Comparison of ENCODE assay signal across 10 cellular contexts in the genomic region with DNA sequence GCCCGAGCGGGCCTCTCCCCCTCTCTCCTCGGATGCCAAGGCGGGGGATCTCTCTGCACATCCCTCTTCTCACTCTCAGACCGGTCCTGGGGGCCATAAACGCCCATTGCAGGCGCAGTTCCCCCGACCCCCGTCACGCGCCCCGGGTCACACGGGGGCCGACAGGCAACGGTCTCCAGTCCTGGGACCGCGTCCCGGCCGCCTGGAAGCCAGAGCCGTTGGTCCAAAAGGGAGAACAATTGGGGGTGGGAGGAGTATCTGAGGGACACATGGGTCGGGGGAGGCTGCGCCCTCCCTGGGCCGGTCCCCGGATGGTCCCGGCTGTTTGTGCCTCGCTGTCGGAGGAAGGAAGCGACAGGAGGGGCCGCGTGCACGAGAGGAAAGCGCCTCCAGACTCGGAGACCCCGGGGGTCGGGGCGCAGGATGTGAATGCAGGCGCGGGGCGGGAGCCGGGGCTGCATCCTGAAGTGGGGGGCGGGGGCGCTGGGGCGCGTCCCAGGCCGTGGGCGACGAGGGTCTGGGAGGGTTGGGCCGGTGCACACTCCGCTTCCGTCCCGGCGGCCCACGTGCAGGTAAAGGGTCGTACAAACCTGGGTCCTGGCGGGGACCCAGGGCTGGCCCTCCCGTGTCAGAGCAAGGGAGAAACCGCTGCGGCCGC. TPM values are rescaled to one million over a fixed set of nuclear protein-coding genes. Genes with fewer than 3 reads are reported as not detected.
DNase-seq lines count a peak whose midpoint lies in the region; ATAC-seq, FAIRE-seq and TF ChIP-seq lines count a peak whose summit lies in the region.
"Had no signal": no experiment of that assay in that cellular context is flagged by ENCODE, and none has a peak within 500 bp of the region (broad histone marks: within the 10 kb centered on the region; RNA-seq: fewer than 3 reads in every experiment).

No MANE protein-coding gene starts in this region.

- H3K36me3 ChIP-seq in keratinocyte (ENCODE audit: control insufficient read depth in 2 of 2, extremely low read depth in 1 of 2, insufficient read depth in 2 of 2, low read length in 2 of 2) = peaks cover 2 to 4% of the 10 kb centered on the region in 2 experiments
- H3K36me3 ChIP-seq in thoracic aorta = no peaks in the 10 kb centered on the region

- H3K4me1 ChIP-seq in keratinocyte (ENCODE audit: control insufficient read depth, extremely low read depth, insufficient read depth, low read length) = peaks cover 25% of the 10 kb centered on the region
- H3K4me1 ChIP-seq in thoracic aorta (ENCODE audit: control insufficient read depth in 1 of 2, low read depth in 2 of 2) = peaks cover 7 to 24% of the 10 kb centered on the region in 2 donors

- no peak overlapping the region for H3K27ac Mint-ChIP-seq in activated CD4-positive, alpha-beta T cell treated with anti-CD3 and anti-CD28 coated beads, Interleukin-2, amount 10 ng/mL, durations not matched to agents 24 days and 14 days
- no peak overlapping the region for H3K27ac Mint-ChIP-seq in activated naive CD4-positive, alpha-beta T cell treated with anti-CD3 and anti-CD28 coated beads, Interleukin-2, amount 50 U/mL, for 24 hours

- H4K20me1 ChIP-seq in keratinocyte (ENCODE audit: control insufficient read depth, extremely low read depth, insufficient read depth, low read length) = peaks cover 8% of the 10 kb centered on the region

- H3K4me3 ChIP-seq in keratinocyte (ENCODE audit: control insufficient read depth in 2 of 3, extremely low read depth in 1 of 3, insufficient read depth in 2 of 3, low read depth in 1 of 3, low read length in 3 of 3) (peak overlapping the region; percentile 66 to 87 (median 86)), thoracic aorta (peak overlapping the region; percentile 93)

- H3K27ac ChIP-seq in keratinocyte (ENCODE audit: control insufficient read depth, insufficient read depth, low read length) (no peak overlapping the region), thoracic aorta (no peak overlapping the region)

- H3K27me3 ChIP-seq in keratinocyte (ENCODE audit: control insufficient read depth, extremely low read depth, insufficient read depth, low read length) (no peaks in the 10 kb centered on the region), thoracic aorta (replicated peaks; ENCODE audit: insufficient read depth) (peaks cover 11% of the 10 kb centered on the region)

- peak overlapping the region; percentile 4 for H2AFZ ChIP-seq in keratinocyte (ENCODE audit: control insufficient read depth, low read length)

- peaks cover 52% of the 10 kb centered on the region for H3K27me3 Mint-ChIP-seq in activated CD4-positive, alpha-beta T cell treated with anti-CD3 and anti-CD28 coated beads, Interleukin-2, amount 10 ng/mL, durations not matched to agents 24 days and 14 days
- H3K27me3 Mint-ChIP-seq in activated naive CD4-positive, alpha-beta T cell treated with anti-CD3 and anti-CD28 coated beads, Interleukin-2, amount 50 U/mL, for 24 hours = peaks cover 34% of the 10 kb centered on the region

- peaks cover 8% of the 10 kb centered on the region for H3K4me1 Mint-ChIP-seq in activated CD4-positive, alpha-beta T cell treated with anti-CD3 and anti-CD28 coated beads, Interleukin-2, amount 10 ng/mL, durations not matched to agents 24 days and 14 days
- H3K4me1 Mint-ChIP-seq in activated naive CD4-positive, alpha-beta T cell treated with anti-CD3 and anti-CD28 coated beads, Interleukin-2, amount 50 U/mL, for 24 hours = peaks cover 12% of the 10 kb centered on the region

- no peaks in the 10 kb centered on the region for H3K9me3 Mint-ChIP-seq in activated CD4-positive, alpha-beta T cell treated with anti-CD3 and anti-CD28 coated beads, Interleukin-2, amount 10 ng/mL, durations not matched to agents 24 days and 14 days
- H3K9me3 Mint-ChIP-seq in activated naive CD4-positive, alpha-beta T cell treated with anti-CD3 and anti-CD28 coated beads, Interleukin-2, amount 50 U/mL, for 24 hours = no peaks in the 10 kb centered on the region

- no peak for ATAC-seq in thoracic aorta (ENCODE audit: insufficient number of reproducible peaks, low FRiP score, low read depth)

- H3K4me3 Mint-ChIP-seq in activated CD4-positive, alpha-beta T cell treated with anti-CD3 and anti-CD28 coated beads, Interleukin-2, amount 10 ng/mL, durations not matched to agents 24 days and 14 days = peak overlapping the region; percentile 81
- H3K4me3 Mint-ChIP-seq in activated naive CD4-positive, alpha-beta T cell treated with anti-CD3 and anti-CD28 coated beads, Interleukin-2, amount 50 U/mL, for 24 hours = peak overlapping the region; percentile 58

- H3K9ac ChIP-seq in keratinocyte (ENCODE audit: control insufficient read depth, extremely low read depth, insufficient read depth, low read length) = peak overlapping the region; percentile 77

- no peak for FAIRE-seq in keratinocyte (lab: Jason Lieb, UNC)

- intact Hi-C loops in activated CD4-positive, alpha-beta T cell treated with anti-CD3 and anti-CD28 coated beads, Interleukin-2, amount 10 ng/mL, durations not matched to agents 24 days and 14 days (cut with micrococcal nuclease) = loop anchor here (2.0 kb wide), 1 partner anchor 65 kb away; a partner anchor contains a TSS

- H3K4me2 ChIP-seq in keratinocyte (ENCODE audit: control insufficient read depth, extremely low read depth, insufficient read depth, low read depth, low read length) = peak overlapping the region; percentile 87

- TF ChIP-seq CTCF in keratinocyte (optimal IDR thresholded peaks at IDR 0.05 in 1 of 3, IDR thresholded peaks at IDR 0.05 in 1 of 3, conservative IDR thresholded peaks at IDR 0.05 in 1 of 3; ENCODE audit: extremely low read depth in 1 of 3, insufficient read depth in 2 of 3, low read length in 3 of 3) (no peak), thoracic aorta (IDR thresholded peaks at IDR 0.05) (no peak)

- H3K9me3 ChIP-seq in keratinocyte (ENCODE audit: control insufficient read depth, low read depth, low read length) (no peaks in the 10 kb centered on the region), thoracic aorta (no peaks in the 10 kb centered on the region)

- no peaks in the 10 kb centered on the region for H3K36me3 Mint-ChIP-seq in activated CD4-positive, alpha-beta T cell treated with anti-CD3 and anti-CD28 coated beads, Interleukin-2, amount 10 ng/mL, durations not matched to agents 24 days and 14 days (ENCODE audit: low read depth)
- no peaks in the 10 kb centered on the region for H3K36me3 Mint-ChIP-seq in activated naive CD4-positive, alpha-beta T cell treated with anti-CD3 and anti-CD28 coated beads, Interleukin-2, amount 50 U/mL, for 24 hours

- dilution Hi-C loops in keratinocyte (cut with MboI; ENCODE audit: extremely low pct_ligation_motif_present, low sequenced_read_pairs) = no loop called here

- H3K9me1 ChIP-seq in keratinocyte (ENCODE audit: control insufficient read depth, extremely low read depth, insufficient read depth, low read length) = peaks cover 2% of the 10 kb centered on the region

- H3K79me2 ChIP-seq in keratinocyte (ENCODE audit: control insufficient read depth, insufficient read depth, low read length) = no peaks in the 10 kb centered on the region

- DNase-seq in activated CD4-positive, alpha-beta T cell treated with anti-CD3 and anti-CD28 coated beads, Interleukin-2, amount 10 ng/mL, durations not matched to agents 24 days and 14 days = no peak
- DNase-seq in activated CD4-positive, alpha-beta T cell treated with anti-CD3 and anti-CD28 coated beads, Interleukin-2, amount 50 U/mL, for 4 hours = no peak
- no peak for DNase-seq in keratinocyte (ENCODE audit: low read depth, low spot score)
- DNase-seq in thoracic aorta (ENCODE audit: low spot score) = no peak
- DNase-seq in dedifferentiated amniotic fluid mesenchymal stem cell (ENCODE audit: extremely low spot score) = no peak
- no peak for DNase-seq in NCI-H1417 (lab: John Stamatoyannopoulos, UW)
- no peak for DNase-seq in OCI-M2 (lab: John Stamatoyannopoulos, UW; ENCODE audit: unreplicated experiment)
- DNase-seq: COR-L47, posterior cingulate gyrus had no signal

RNA-seq across cellular contexts. Expression of a gene that starts 0.9 kb away (rescaled TPM):
- 1.9 and 2.4 TPM in 2 replicates for total RNA-seq in activated CD4-positive, alpha-beta T cell treated with anti-CD3 and anti-CD28 coated beads, Interleukin-2, amount 10 ng/mL, durations not matched to agents 24 days and 14 days
- 3.9 to 5.0 TPM (median 4.7 TPM) in 3 replicates for polyA plus RNA-seq in keratinocyte
- 2.8 TPM for polyA plus RNA-seq in keratinocyte (2011; ENCODE audit: low read depth)
- polyA plus RNA-seq in keratinocyte (2011; cell fraction: cytosol; rRNA removed) = 2.0 and 3.4 TPM in 2 replicates
- polyA plus RNA-seq in keratinocyte (2011; cell fraction: nucleus; rRNA removed) = 20.3 and 29.5 TPM in 2 replicates
- 6.1 and 9.9 TPM in 2 replicates for polyA plus RNA-seq in keratinocyte (2012; ENCODE audit: low replicate concordance)
- 4.7 to 15.9 TPM (median 7.4 TPM) in 3 replicates for polyA minus RNA-seq in keratinocyte
- 5.6 TPM for polyA minus RNA-seq in keratinocyte (2011; cell fraction: cytosol; rRNA and poly(A)+ RNA removed)
- 10.9 and 15.8 TPM in 2 replicates for polyA minus RNA-seq in keratinocyte (2011; cell fraction: nucleus; rRNA and poly(A)+ RNA removed)
- under 1 TPM in 1 of 2 donors, not detected in 1; 0.27 TPM for total RNA-seq in thoracic aorta

RNA-seq across cellular contexts. Expression of a gene that starts 28.8 kb away (rescaled TPM):
- total RNA-seq in activated CD4-positive, alpha-beta T cell treated with anti-CD3 and anti-CD28 coated beads, Interleukin-2, amount 10 ng/mL, durations not matched to agents 24 days and 14 days = 102 and 103 TPM in 2 replicates
- 40.5 to 45.4 TPM (median 44.9 TPM) in 3 replicates for polyA plus RNA-seq in keratinocyte
- polyA plus RNA-seq in keratinocyte (2011; ENCODE audit: low read depth) = 21.5 TPM
- polyA plus RNA-seq in keratinocyte (2011; cell fraction: cytosol; rRNA removed) = 26.9 and 40.0 TPM in 2 replicates
- polyA plus RNA-seq in keratinocyte (2011; cell fraction: nucleus; rRNA removed) = 36.4 and 46.9 TPM in 2 replicates
- polyA plus RNA-seq in keratinocyte (2012; ENCODE audit: low replicate concordance) = 43.4 and 61.8 TPM in 2 replicates
- 10.4 to 16.6 TPM (median 11.3 TPM) in 3 replicates for polyA minus RNA-seq in keratinocyte
- polyA minus RNA-seq in keratinocyte (2011; cell fraction: cytosol; rRNA and poly(A)+ RNA removed) = 41.8 TPM
- 10.3 and 11.9 TPM in 2 replicates for polyA minus RNA-seq in keratinocyte (2011; cell fraction: nucleus; rRNA and poly(A)+ RNA removed)
- 10 to 100 TPM; 35.1 to 35.7 TPM for total RNA-seq in thoracic aorta

RNA-seq across cellular contexts. Expression of a gene that starts 33.6 kb away (rescaled TPM):
- 59.0 and 70.0 TPM in 2 replicates for total RNA-seq in activated CD4-positive, alpha-beta T cell treated with anti-CD3 and anti-CD28 coated beads, Interleukin-2, amount 10 ng/mL, durations not matched to agents 24 days and 14 days
- 31.0 to 41.5 TPM (median 32.2 TPM) in 3 replicates for polyA plus RNA-seq in keratinocyte
- 32.9 TPM for polyA plus RNA-seq in keratinocyte (2011; ENCODE audit: low read depth)
- 18.3 and 36.2 TPM in 2 replicates for polyA plus RNA-seq in keratinocyte (2011; cell fraction: cytosol; rRNA removed)
- 70.9 and 83.6 TPM in 2 replicates for polyA plus RNA-seq in keratinocyte (2011; cell fraction: nucleus; rRNA removed)
- polyA plus RNA-seq in keratinocyte (2012; ENCODE audit: low replicate concordance) = 47.3 and 60.4 TPM in 2 replicates
- polyA minus RNA-seq in keratinocyte = 13.8 to 15.7 TPM (median 13.9 TPM) in 3 replicates
- polyA minus RNA-seq in keratinocyte (2011; cell fraction: cytosol; rRNA and poly(A)+ RNA removed) = 28.0 TPM
- polyA minus RNA-seq in keratinocyte (2011; cell fraction: nucleus; rRNA and poly(A)+ RNA removed) = 15.5 and 18.5 TPM in 2 replicates
- total RNA-seq in thoracic aorta = 10 to 100 TPM; 60.9 to 90.9 TPM
